In genomic region chr5:132487841-132488555, GRCh38 we compare ENCODE assay signal across 1 cellular context.
TF ChIP-seq lines count a peak whose summit lies in the region.

No MANE protein-coding gene starts in this region.

TF ChIP-seq in IMR-90, 13 proteins besides CTCF, POLR2A, EP300 and RAD21:
- TF ChIP-seq SMC3 (IDR thresholded peaks at IDR 0.05; ENCODE audit: low read depth, low read length): no peak
- TF ChIP-seq, protein P1, sequence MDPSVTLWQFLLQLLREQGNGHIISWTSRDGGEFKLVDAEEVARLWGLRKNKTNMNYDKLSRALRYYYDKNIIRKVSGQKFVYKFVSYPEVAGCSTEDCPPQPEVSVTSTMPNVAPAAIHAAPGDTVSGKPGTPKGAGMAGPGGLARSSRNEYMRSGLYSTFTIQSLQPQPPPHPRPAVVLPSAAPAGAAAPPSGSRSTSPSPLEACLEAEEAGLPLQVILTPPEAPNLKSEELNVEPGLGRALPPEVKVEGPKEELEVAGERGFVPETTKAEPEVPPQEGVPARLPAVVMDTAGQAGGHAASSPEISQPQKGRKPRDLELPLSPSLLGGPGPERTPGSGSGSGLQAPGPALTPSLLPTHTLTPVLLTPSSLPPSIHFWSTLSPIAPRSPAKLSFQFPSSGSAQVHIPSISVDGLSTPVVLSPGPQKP (IDR thresholded peaks at IDR 0.05; ENCODE audit: borderline replicate concordance, low read depth, low read length): no peak
